Comparison of ENCODE assay signal across 25 cellular contexts in genomic region chr9:127393680-127394079, GRCh38. TPM values are rescaled to one million over a fixed set of nuclear protein-coding genes. Genes with fewer than 3 reads are reported as not detected.
A peak's percentile ranks its signal among the peaks of the same experiment; 100 is the strongest.
DNase-seq lines count a peak whose midpoint lies in the region; ATAC-seq and TF ChIP-seq lines count a peak whose summit lies in the region.
"Had no signal": no experiment of that assay in that cellular context is flagged by ENCODE, and none has a peak within 500 bp of the region (broad histone marks: within the 10 kb centered on the region; RNA-seq: fewer than 3 reads in every experiment).

No MANE protein-coding gene starts in this region.

- H3K27me3 ChIP-seq in KMS-11 (ENCODE audit: insufficient read depth, low read depth) (no peaks in the 10 kb centered on the region), brain microvascular endothelial cell (replicated peaks) (no peaks in the 10 kb centered on the region), foreskin keratinocyte (no peaks in the 10 kb centered on the region), esophagus squamous epithelium (no peaks in the 10 kb centered on the region)
- peaks cover 6 to 53% of the 10 kb centered on the region in 2 donors for H3K27me3 ChIP-seq in naive thymus-derived CD4-positive, alpha-beta T cell (ENCODE audit: control insufficient read depth in 2 of 2, insufficient read depth in 2 of 2, low read length in 2 of 2)
- H3K27me3 ChIP-seq: uterus had no signal

- ATAC-seq in foreskin keratinocyte = no peak
- ATAC-seq in naive thymus-derived CD4-positive, alpha-beta T cell = no peak
- ATAC-seq: CD8-positive, alpha-beta T cell; left lobe of liver; mucosa of descending colon; right cardiac atrium had no signal

- DNase-seq in AG09309 (ENCODE audit: low read depth) = no peak
- DNase-seq in brain microvascular endothelial cell = no peak
- DNase-seq in foreskin keratinocyte = no peak
- no peak for DNase-seq in esophagus squamous epithelium (lab: John Stamatoyannopoulos, UW)
- no peak for DNase-seq in iPS-NIHi11 (ENCODE audit: low spot score)
- DNase-seq in naive thymus-derived CD4-positive, alpha-beta T cell = no peak
- DNase-seq in HuH-7.5 (ENCODE audit: low spot score) = no peak
- DNase-seq: activated CD4-positive, CD25-positive, alpha-beta regulatory T cell; activated CD8-positive, alpha-beta memory T cell treated with anti-CD3 and anti-CD28 coated beads for 24 hours; activated naive CD8-positive, alpha-beta T cell treated with anti-CD3 and anti-CD28 coated beads, Interleukin-2, amount 10 ng/mL, durations not matched to agents 7 days and 5 days; CD8-positive, alpha-beta T cell; hippocampal formation; mucosa of descending colon; NCI-H2029; NCI-H510A; nucleus accumbens; right cardiac atrium; SHP77; stimulated activated CD4-positive, alpha-beta T cell treated with anti-CD3 and anti-CD28 coated beads, Interleukin-1b, Interleukin-23, amount 100 ng/mL, for 48 hours had no signal

- H3K27ac ChIP-seq in KMS-11 (peak overlapping the region; percentile 83), brain microvascular endothelial cell (no peak overlapping the region), foreskin keratinocyte (no peak overlapping the region), esophagus squamous epithelium (no peak overlapping the region)
- no peak overlapping the region for H3K27ac ChIP-seq in naive thymus-derived CD4-positive, alpha-beta T cell (ENCODE audit: low read depth, low read length)
- H3K27ac ChIP-seq: epithelial cell of prostate had no signal

- H3K4me3 ChIP-seq in AG09309 (ENCODE audit: control insufficient read depth, low read depth, low read length) (no peak overlapping the region), KMS-11 (IDR thresholded peaks at IDR 0.05; ENCODE audit: insufficient read depth, low read depth, low read length) (no peak overlapping the region), brain microvascular endothelial cell (ENCODE audit: low read depth, low read length) (no peak overlapping the region), esophagus squamous epithelium (no peak overlapping the region)
- no peak overlapping the region for H3K4me3 ChIP-seq in naive thymus-derived CD4-positive, alpha-beta T cell (ENCODE audit: low read length)
- H3K4me3 ChIP-seq: HAP-1, mucosa of descending colon, uterus had no signal

- intact Hi-C loops in esophagus squamous epithelium (cut with DNase I) = loop anchor here (10.0 kb wide), 1 partner anchor 169 kb away; no protein-coding TSS in a partner anchor
- intact Hi-C loops in naive thymus-derived CD4-positive, alpha-beta T cell (cut with micrococcal nuclease) = no loop called here

- H3K4me3 Mint-ChIP-seq in naive thymus-derived CD4-positive, alpha-beta T cell = no peak overlapping the region
- H3K4me3 Mint-ChIP-seq: activated naive CD8-positive, alpha-beta T cell treated with anti-CD3 and anti-CD28 coated beads, Interleukin-2, amount 10 ng/mL, durations not matched to agents 7 days and 5 days; activated T-helper 1 cell treated with anti-CD3 and anti-CD28 coated beads, Interleukin-12 subunit alpha, Interleukin-12 subunit beta, Interleukin-2, Interleukin-4 antibody, amounts not matched to agents 30 ng/mL and 10 ng/mL and 1 ng/mL, durations not matched to agents 14 hours and 24 hours and 36 hours; CD8-positive, alpha-beta T cell had no signal

- H3K36me3 ChIP-seq in KMS-11 (ENCODE audit: insufficient read depth) (no peaks in the 10 kb centered on the region), brain microvascular endothelial cell (replicated peaks) (no peaks in the 10 kb centered on the region), esophagus squamous epithelium (peaks cover 0 to 8% (median 0%) of the 10 kb centered on the region in 3 donors)
- H3K36me3 ChIP-seq in naive thymus-derived CD4-positive, alpha-beta T cell (ENCODE audit: control insufficient read depth in 2 of 3, insufficient read depth in 3 of 3, low read length in 3 of 3) = no peaks in the 10 kb centered on the region
- H3K36me3 ChIP-seq: HAP-1, uterus had no signal

- peaks cover 79% of the 10 kb centered on the region for H3K4me1 ChIP-seq in KMS-11 (ENCODE audit: low read depth, poor library complexity, severe bottlenecking)
- peaks cover 5% of the 10 kb centered on the region for H3K4me1 ChIP-seq in foreskin keratinocyte
- peaks cover 14 to 35% (median 14%) of the 10 kb centered on the region in 3 donors for H3K4me1 ChIP-seq in esophagus squamous epithelium
- peaks cover 13 to 24% of the 10 kb centered on the region in 2 donors for H3K4me1 ChIP-seq in naive thymus-derived CD4-positive, alpha-beta T cell (ENCODE audit: control insufficient read depth in 2 of 2, insufficient read depth in 2 of 2, low read length in 2 of 2)

- H3K4me2 ChIP-seq in KMS-11 = peak overlapping the region; percentile 91

- CTCF ChIA-PET in naive thymus-derived CD4-positive, alpha-beta T cell (lab: Charles Lee) = no interaction called here

- peak overlapping the region; percentile 12; the same call in 1 of the 2 replicates for H2AFZ ChIP-seq in KMS-11 (ENCODE audit: low read depth)

- in situ Hi-C loops in brain microvascular endothelial cell (cut with HindIII; ENCODE audit: low pct_ligation_motif_present, low sequenced_read_pairs) = no loop called here

- H4K20me1 ChIP-seq in KMS-11 (ENCODE audit: insufficient read depth) = no peaks in the 10 kb centered on the region

- H3K9me3 Mint-ChIP-seq in naive thymus-derived CD4-positive, alpha-beta T cell = peaks cover 0 to 2% (median 0%) of the 10 kb centered on the region in 11 donors
- H3K9me3 Mint-ChIP-seq: activated naive CD8-positive, alpha-beta T cell treated with anti-CD3 and anti-CD28 coated beads, Interleukin-2, amount 10 ng/mL, durations not matched to agents 7 days and 5 days; activated T-helper 1 cell treated with anti-CD3 and anti-CD28 coated beads, Interleukin-12 subunit alpha, Interleukin-12 subunit beta, Interleukin-2, Interleukin-4 antibody, amounts not matched to agents 30 ng/mL and 10 ng/mL and 1 ng/mL, durations not matched to agents 14 hours and 24 hours and 36 hours; CD8-positive, alpha-beta T cell had no signal

- H3K27me3 Mint-ChIP-seq in naive thymus-derived CD4-positive, alpha-beta T cell = peaks cover 53 to 82% (median 68%) of the 10 kb centered on the region in 5 donors

- no peak for TF ChIP-seq POLR2A in esophagus squamous epithelium (IDR thresholded peaks at IDR 0.05)

- no peaks in the 10 kb centered on the region for H3K36me3 Mint-ChIP-seq in naive thymus-derived CD4-positive, alpha-beta T cell
- H3K36me3 Mint-ChIP-seq: activated naive CD8-positive, alpha-beta T cell treated with anti-CD3 and anti-CD28 coated beads, Interleukin-2, amount 10 ng/mL, durations not matched to agents 7 days and 5 days; CD8-positive, alpha-beta T cell had no signal

- peaks cover 11% of the 10 kb centered on the region for H3K79me2 ChIP-seq in KMS-11 (ENCODE audit: insufficient read depth, low read depth)

- H3K4me1 Mint-ChIP-seq in naive thymus-derived CD4-positive, alpha-beta T cell = peaks cover 21 to 35% (median 26%) of the 10 kb centered on the region in 7 donors

- TF ChIP-seq CTCF in AG09309 (IDR thresholded peaks at IDR 0.05; ENCODE audit: control insufficient read depth, insufficient read depth, low read depth, low read length, missing control alignments) (peak; percentile 37), KMS-11 (conservative IDR thresholded peaks at IDR 0.05; ENCODE audit: low read depth, low read length) (no peak), brain microvascular endothelial cell (IDR thresholded peaks at IDR 0.05; ENCODE audit: low read depth, low read length, missing control alignments) (peak; percentile 33), foreskin keratinocyte (conservative IDR thresholded peaks at IDR 0.05) (peak; percentile 44), esophagus squamous epithelium (IDR thresholded peaks at IDR 0.05) (no peak)

- no peak overlapping the region for H3K27ac Mint-ChIP-seq in naive thymus-derived CD4-positive, alpha-beta T cell
- H3K27ac Mint-ChIP-seq: activated naive CD8-positive, alpha-beta T cell treated with anti-CD3 and anti-CD28 coated beads, Interleukin-2, amount 10 ng/mL, durations not matched to agents 7 days and 5 days; activated T-helper 1 cell treated with anti-CD3 and anti-CD28 coated beads, Interleukin-12 subunit alpha, Interleukin-12 subunit beta, Interleukin-2, Interleukin-4 antibody, amounts not matched to agents 30 ng/mL and 10 ng/mL and 1 ng/mL, durations not matched to agents 14 hours and 24 hours and 36 hours; CD8-positive, alpha-beta T cell had no signal

- H3K9ac ChIP-seq in KMS-11 = peak overlapping the region; percentile 62; the same call in 1 of the 2 replicates

- no peaks in the 10 kb centered on the region for H3K9me3 ChIP-seq in esophagus squamous epithelium
- H3K9me3 ChIP-seq in naive thymus-derived CD4-positive, alpha-beta T cell (ENCODE audit: control insufficient read depth in 2 of 3, low read length in 3 of 3) = no peaks in the 10 kb centered on the region
- H3K9me3 ChIP-seq: HAP-1, mucosa of descending colon, uterus had no signal

- POLR2A ChIA-PET in naive thymus-derived CD4-positive, alpha-beta T cell (lab: Charles Lee) = interaction anchor here (1.1 kb wide), 1 partner anchor 57 kb away, joined by 3 read pairs; no protein-coding TSS in a partner anchor

- 51 to 75% methylated on average over 2 of the region's 2 CpGs for WGBS in esophagus squamous epithelium, 2 donors

RNA-seq across cellular contexts. Expression of gene SLC2A8, which starts 3.3 kb away (rescaled TPM):
- total RNA-seq in foreskin keratinocyte (13.2 and 14.3 TPM in 2 replicates), esophagus squamous epithelium (10 to 100 TPM in 3 of 4 donors, 1 to 10 TPM in 1; 6.2 to 28.3 (median 16.7) TPM)
- 14.4 and 18.1 TPM in 2 replicates for polyA plus RNA-seq in foreskin keratinocyte
- 1 to 10 TPM in 3 of 5 experiments, under 1 TPM in 2; 0.27 to 4.8 (median 1.3) TPM for total RNA-seq in naive thymus-derived CD4-positive, alpha-beta T cell
- not detected for polyA plus RNA-seq in naive thymus-derived CD4-positive, alpha-beta T cell

RNA-seq across cellular contexts. Expression of gene ZNF79, which starts 30.5 kb away (rescaled TPM):
- total RNA-seq in foreskin keratinocyte (8.5 and 9.8 TPM in 2 replicates), esophagus squamous epithelium (1 to 10 TPM; 3.1 to 9.9 (median 4.7) TPM)
- polyA plus RNA-seq in foreskin keratinocyte = 3.0 and 4.7 TPM in 2 replicates
- 10 to 100 TPM in 3 of 5 experiments, 1 to 10 TPM in 2; 4.8 to 17.8 (median 13.6) TPM for total RNA-seq in naive thymus-derived CD4-positive, alpha-beta T cell
- 10 to 100 TPM in 1 of 2 donors, 1 to 10 TPM in 1; 5.1 to 10.8 TPM for polyA plus RNA-seq in naive thymus-derived CD4-positive, alpha-beta T cell

RNA-seq across cellular contexts. Expression of gene RPL12, which starts 57.5 kb away (rescaled TPM):
- 2,227 and 2,321 TPM in 2 replicates for total RNA-seq in foreskin keratinocyte
- polyA plus RNA-seq in foreskin keratinocyte = 3,069 and 3,317 TPM in 2 replicates
- 1,000 to 10,000 TPM; 1,192 to 3,474 (median 2,165) TPM for total RNA-seq in esophagus squamous epithelium
- 1,000 to 10,000 TPM; 1,005 to 1,932 (median 1,675) TPM for total RNA-seq in naive thymus-derived CD4-positive, alpha-beta T cell
- polyA plus RNA-seq in naive thymus-derived CD4-positive, alpha-beta T cell = 1,000 to 10,000 TPM; 1,937 to 1,958 TPM

RNA-seq across cellular contexts. Expression of gene LRSAM1, which starts 57.6 kb away (rescaled TPM):
- 9.8 and 11.0 TPM in 2 replicates for total RNA-seq in foreskin keratinocyte
- polyA plus RNA-seq in foreskin keratinocyte = 10.5 and 11.1 TPM in 2 replicates
- total RNA-seq in esophagus squamous epithelium = 10 to 100 TPM in 3 of 4 donors, 1 to 10 TPM in 1; 8.0 to 16.2 (median 12.9) TPM
- total RNA-seq in naive thymus-derived CD4-positive, alpha-beta T cell = 10 to 100 TPM; 15.1 to 23.3 (median 19.8) TPM
- 1 to 10 TPM; 4.0 to 7.7 TPM for polyA plus RNA-seq in naive thymus-derived CD4-positive, alpha-beta T cell

Comparison
In these comparisons a context has a peak if more than half of its experiments do, and no peak if none do; other contexts are left out.
1. CTCF ChIP-seq: peak in AG09309 (single experiment), brain microvascular endothelial cell (single experiment) and foreskin keratinocyte (single experiment); none in KMS-11 (single experiment) and esophagus squamous epithelium (0 of 6).